18 cellular contexts compared by ENCODE assay signal in genomic region chr14:69989622-69990021, GRCh38.
"Had no signal": no experiment of that assay in that cellular context is flagged by ENCODE, and none has a peak within 500 bp of the region (broad histone marks: within the 10 kb centered on the region; RNA-seq: fewer than 3 reads in every experiment).

No MANE protein-coding gene starts in this region.

- H3K9me3 ChIP-seq: SJCRH30, SK-N-SH had no signal

- H3K4me1 ChIP-seq: SJCRH30 had no signal

- H3K27me3 ChIP-seq: SJCRH30 had no signal

- H3K9ac ChIP-seq: SK-N-SH had no signal

- DNase-seq: activated CD4-positive, alpha-beta T cell treated with anti-CD3 and anti-CD28 coated beads for 4 hours; activated CD8-positive, alpha-beta memory T cell treated with anti-CD3 and anti-CD28 coated beads, Interleukin-2, amount 50 U/mL, for 4 hours; activated CD8-positive, alpha-beta T cell treated with anti-CD3 and anti-CD28 coated beads for 36 hours; activated naive CD4-positive, alpha-beta T cell; activated T-cell treated with anti-CD3 and anti-CD28 coated beads, Interleukin-2, amount 50 U/mL, for 72 hours; aorta; KG1; NCI-H1048; NCI-H146; NCI-H187 treated with DMSO at 0.1 percent for 48 hours; NCI-H524; NCI-H774; NK-92 treated with Interleukin-12 subunit alpha and Interleukin-12 subunit beta, amount 100 ng/mL, for 24 hours; OCI-M1; Right ventricle myocardium superior; RPMI8226; SJCRH30; SK-N-SH had no signal

- H3K36me3 ChIP-seq: SJCRH30 had no signal

- H3K4me3 ChIP-seq: SJCRH30 had no signal

- H3K27ac ChIP-seq: SJCRH30 had no signal
